In genomic region chr4:149645790-149646189, GRCh38 we compare ENCODE assay signal across 1 cellular context.
TF ChIP-seq lines count a peak whose summit lies in the region.

No MANE protein-coding gene starts in this region.

TF ChIP-seq in GM23338, 12 proteins besides CTCF, POLR2A, EP300 and RAD21 (continued from another document):
- TF ChIP-seq ZNF462 (CRISPR knock-in tag; IDR thresholded peaks at IDR 0.05): 0 out of 2 replicates have a peak, but pooled peaks have one; percentile 3
